Comparison of ENCODE assay signal across 26 cellular contexts in the genomic region with DNA sequence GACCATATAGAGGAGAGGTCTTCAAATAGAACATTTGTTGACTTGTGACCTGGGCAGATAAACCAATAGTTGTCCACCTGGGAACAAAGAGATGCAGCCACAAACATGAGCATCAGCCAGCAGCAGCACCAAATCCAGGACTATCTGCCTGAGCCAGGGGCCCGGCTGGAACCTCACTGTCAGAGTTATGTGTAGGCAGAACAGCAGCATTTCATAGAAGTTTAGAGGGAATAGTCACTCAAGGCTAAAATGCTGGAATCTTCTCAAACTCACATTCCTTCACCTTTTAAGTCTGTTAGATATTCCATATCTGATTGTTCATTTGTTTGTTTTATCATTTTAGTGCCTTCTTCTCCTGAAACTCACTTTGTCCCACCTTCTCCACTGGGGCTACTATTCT.
"Had no signal": no experiment of that assay in that cellular context is flagged by ENCODE, and none has a peak within 500 bp of the region (broad histone marks: within the 10 kb centered on the region; RNA-seq: fewer than 3 reads in every experiment).

No MANE protein-coding gene starts in this region.

- H3K27ac ChIP-seq: left lung, pancreas, prostate gland, thoracic aorta, uterus had no signal

- DNase-seq: activated CD4-positive, alpha-beta T cell treated with anti-CD3 and anti-CD28 coated beads for 48 hours; activated CD4-positive, alpha-beta T cell treated with anti-CD3 and anti-CD28 coated beads, Interleukin-2, amount 50 U/mL, for 48 hours; activated CD8-positive, alpha-beta memory T cell treated with anti-CD3 and anti-CD28 coated beads, Interleukin-2, amount 50 U/mL, for 4 hours; activated gamma-delta T cell treated with Interleukin-2 at 50 U/mL for 16 hours; activated naive CD4-positive, alpha-beta T cell treated with anti-CD3 and anti-CD28 coated beads, Interleukin-2, amount 50 U/mL, for 16 hours; activated T-cell treated with anti-CD3 and anti-CD28 coated beads, Interleukin-2, amount 50 U/mL, for 1 hour; anterior cingulate cortex; dermis blood vessel endothelial cell; effector CD4-positive, alpha-beta T cell; left lung; mucosa of descending colon; pancreas; retina; small intestine; stimulated activated CD4-positive, alpha-beta T cell treated with anti-CD3 and anti-CD28 coated beads, Interleukin-4, amount 100 ng/mL, for 24 hours; uterus had no signal

- H3K27me3 Mint-ChIP-seq: type B pancreatic cell had no signal

- H3K9me3 Mint-ChIP-seq: central memory CD8-positive, alpha-beta T cell; stimulated activated effector memory CD8-positive, alpha-beta T cell treated with anti-CD3 and anti-CD28 coated beads, Interleukin-12 subunit alpha, Interleukin-12 subunit beta, amount 100 ng/mL, for 72 hours had no signal

- H3K27me3 ChIP-seq: left lung, pancreas, uterus had no signal

- H3K4me1 Mint-ChIP-seq: central memory CD8-positive, alpha-beta T cell; stimulated activated effector memory CD8-positive, alpha-beta T cell treated with anti-CD3 and anti-CD28 coated beads, Interleukin-12 subunit alpha, Interleukin-12 subunit beta, amount 100 ng/mL, for 72 hours had no signal

- H3K36me3 Mint-ChIP-seq: stimulated activated effector memory CD8-positive, alpha-beta T cell treated with anti-CD3 and anti-CD28 coated beads, Interleukin-12 subunit alpha, Interleukin-12 subunit beta, amount 100 ng/mL, for 72 hours; type B pancreatic cell had no signal

- H3K27ac Mint-ChIP-seq: natural killer cell treated with Interleukin-12 subunit alpha and Interleukin-12 subunit beta and Interleukin-15 and Interleukin-18, amount 100 ng/mL, for 72 hours; stimulated activated effector memory CD8-positive, alpha-beta T cell treated with anti-CD3 and anti-CD28 coated beads, Interleukin-12 subunit alpha, Interleukin-12 subunit beta, amount 100 ng/mL, for 72 hours; stimulated activated naive CD8-positive, alpha-beta T cell treated with anti-CD3 and anti-CD28 coated beads, Interleukin-15, Interleukin-2, amounts not matched to agents 100 ng/mL and 50 ng/mL, for 24 hours; type B pancreatic cell had no signal

- H3K9me3 ChIP-seq: left lung, mucosa of descending colon, pancreas, prostate gland, thoracic aorta, uterus had no signal

- ATAC-seq: activated CD4-positive, CD25-positive, alpha-beta regulatory T cell treated with anti-CD3 and anti-CD28 coated beads, Interleukin-2, amount 50 U/mL, for 24 hours; left lung; mucosa of descending colon; natural killer cell treated with Interleukin-12 subunit alpha and Interleukin-12 subunit beta and Interleukin-15 and Interleukin-18, amount 100 ng/mL, for 72 hours; pancreas; sciatic nerve; stimulated activated effector memory CD8-positive, alpha-beta T cell treated with anti-CD3 and anti-CD28 coated beads, Interleukin-12 subunit alpha, Interleukin-12 subunit beta, amount 100 ng/mL, for 72 hours had no signal

- H3K4me3 Mint-ChIP-seq: central memory CD8-positive, alpha-beta T cell; natural killer cell treated with Interleukin-12 subunit alpha and Interleukin-12 subunit beta and Interleukin-15 and Interleukin-18, amount 100 ng/mL, for 72 hours; stimulated activated effector memory CD8-positive, alpha-beta T cell treated with anti-CD3 and anti-CD28 coated beads, Interleukin-12 subunit alpha, Interleukin-12 subunit beta, amount 100 ng/mL, for 72 hours; stimulated activated naive CD8-positive, alpha-beta T cell treated with anti-CD3 and anti-CD28 coated beads, Interleukin-15, Interleukin-2, amounts not matched to agents 100 ng/mL and 50 ng/mL, for 24 hours; type B pancreatic cell had no signal

- H3K36me3 ChIP-seq: left lung, pancreas, prostate gland, thoracic aorta, uterus had no signal

- H3K4me3 ChIP-seq: left lung, lung, mucosa of descending colon, pancreas, prostate gland, thoracic aorta, uterus had no signal
